ENCODE assay signal across 17 cellular contexts in genomic region chr20:2736441-2736840, GRCh38. TPM values are rescaled to one million over a fixed set of nuclear protein-coding genes. Genes with fewer than 3 reads are reported as not detected.
DNase-seq lines count a peak whose midpoint lies in the region; ATAC-seq and TF ChIP-seq lines count a peak whose summit lies in the region.
"Had no signal": no experiment of that assay in that cellular context is flagged by ENCODE, and none has a peak within 500 bp of the region (broad histone marks: within the 10 kb centered on the region; RNA-seq: fewer than 3 reads in every experiment).

No MANE protein-coding gene starts in this region.

- CTCF ChIA-PET in activated CD4-positive, alpha-beta T cell treated with anti-CD3 and anti-CD28 coated beads, Interleukin-2, amount 10 ng/mL, durations not matched to agents 7 days and 5 days (lab: Charles Lee), result no interaction called here

- ATAC-seq in HG02623 (IDR thresholded peaks at IDR 0.05; ENCODE audit: unreplicated experiment) (no peak), HG03520 (IDR thresholded peaks at IDR 0.05; ENCODE audit: unreplicated experiment) (no peak)
- ATAC-seq: GM23338 had no signal

- peaks cover 11% of the 10 kb centered on the region for H3K4me1 Mint-ChIP-seq in activated CD4-positive, alpha-beta T cell treated with anti-CD3 and anti-CD28 coated beads, Interleukin-2, amount 10 ng/mL, durations not matched to agents 24 days and 14 days
- H3K4me1 Mint-ChIP-seq in activated CD4-positive, alpha-beta T cell treated with anti-CD3 and anti-CD28 coated beads, Interleukin-2, amount 10 ng/mL, durations not matched to agents 7 days and 5 days, result peaks cover 13% of the 10 kb centered on the region
- no peaks in the 10 kb centered on the region for H3K4me1 Mint-ChIP-seq in osteocyte (ENCODE audit: unreplicated experiment)
- H3K4me1 Mint-ChIP-seq: CD14-positive monocyte had no signal

- H3K36me3 Mint-ChIP-seq in activated CD4-positive, alpha-beta T cell treated with anti-CD3 and anti-CD28 coated beads, Interleukin-2, amount 10 ng/mL, durations not matched to agents 24 days and 14 days (ENCODE audit: low read depth), result peaks cover 4% of the 10 kb centered on the region
- H3K36me3 Mint-ChIP-seq in activated CD4-positive, alpha-beta T cell treated with anti-CD3 and anti-CD28 coated beads, Interleukin-2, amount 10 ng/mL, durations not matched to agents 7 days and 5 days (ENCODE audit: low read depth), result peaks cover 8% of the 10 kb centered on the region
- peaks cover 3% of the 10 kb centered on the region for H3K36me3 Mint-ChIP-seq in osteocyte (ENCODE audit: unreplicated experiment)
- H3K36me3 Mint-ChIP-seq: CD14-positive monocyte; CD4-positive, alpha-beta memory T cell had no signal

- H3K9me3 Mint-ChIP-seq in activated CD4-positive, alpha-beta T cell treated with anti-CD3 and anti-CD28 coated beads, Interleukin-2, amount 10 ng/mL, durations not matched to agents 24 days and 14 days, result peaks cover 12% of the 10 kb centered on the region
- peaks cover 4% of the 10 kb centered on the region for H3K9me3 Mint-ChIP-seq in activated CD4-positive, alpha-beta T cell treated with anti-CD3 and anti-CD28 coated beads, Interleukin-2, amount 10 ng/mL, durations not matched to agents 7 days and 5 days
- peaks cover 21% of the 10 kb centered on the region for H3K9me3 Mint-ChIP-seq in osteocyte (ENCODE audit: unreplicated experiment)

- TF ChIP-seq CTCF in osteocyte (IDR thresholded peaks at IDR 0.05), result no peak

- peaks cover 9% of the 10 kb centered on the region for H3K27me3 Mint-ChIP-seq in activated CD4-positive, alpha-beta T cell treated with anti-CD3 and anti-CD28 coated beads, Interleukin-2, amount 10 ng/mL, durations not matched to agents 24 days and 14 days
- peaks cover 9% of the 10 kb centered on the region for H3K27me3 Mint-ChIP-seq in activated CD4-positive, alpha-beta T cell treated with anti-CD3 and anti-CD28 coated beads, Interleukin-2, amount 10 ng/mL, durations not matched to agents 7 days and 5 days
- peaks cover 47% of the 10 kb centered on the region for H3K27me3 Mint-ChIP-seq in osteocyte (ENCODE audit: unreplicated experiment)

- H3K4me3 Mint-ChIP-seq in activated CD4-positive, alpha-beta T cell treated with anti-CD3 and anti-CD28 coated beads, Interleukin-2, amount 10 ng/mL, durations not matched to agents 24 days and 14 days, result no peak overlapping the region
- H3K4me3 Mint-ChIP-seq in activated CD4-positive, alpha-beta T cell treated with anti-CD3 and anti-CD28 coated beads, Interleukin-2, amount 10 ng/mL, durations not matched to agents 7 days and 5 days, result no peak overlapping the region
- no peak overlapping the region for H3K4me3 Mint-ChIP-seq in osteocyte (ENCODE audit: unreplicated experiment)
- H3K4me3 Mint-ChIP-seq: CD4-positive, alpha-beta memory T cell; GM23338; HFFc6 had no signal

- POLR2A ChIA-PET in activated CD4-positive, alpha-beta T cell treated with anti-CD3 and anti-CD28 coated beads, Interleukin-2, amount 10 ng/mL, durations not matched to agents 7 days and 5 days (lab: Charles Lee), result no interaction called here

- intact Hi-C loops in activated CD4-positive, alpha-beta T cell treated with anti-CD3 and anti-CD28 coated beads, Interleukin-2, amount 10 ng/mL, durations not matched to agents 24 days and 14 days (cut with micrococcal nuclease), result no loop called here

- H3K27ac Mint-ChIP-seq in activated CD4-positive, alpha-beta T cell treated with anti-CD3 and anti-CD28 coated beads, Interleukin-2, amount 10 ng/mL, durations not matched to agents 24 days and 14 days, result no peak overlapping the region
- no peak overlapping the region for H3K27ac Mint-ChIP-seq in activated CD4-positive, alpha-beta T cell treated with anti-CD3 and anti-CD28 coated beads, Interleukin-2, amount 10 ng/mL, durations not matched to agents 7 days and 5 days
- no peak overlapping the region for H3K27ac Mint-ChIP-seq in osteocyte (ENCODE audit: unreplicated experiment)
- H3K27ac Mint-ChIP-seq: CD14-positive monocyte, GM23338, HFFc6 had no signal

- peak; percentile 46 for DNase-seq in activated CD4-positive, alpha-beta T cell treated with anti-CD3 and anti-CD28 coated beads, Interleukin-2, amount 10 ng/mL, durations not matched to agents 24 days and 14 days
- no peak for DNase-seq in activated CD4-positive, alpha-beta T cell treated with anti-CD3 and anti-CD28 coated beads, Interleukin-2, amount 10 ng/mL, durations not matched to agents 7 days and 5 days
- peak; percentile 2 for DNase-seq in mucosa of gallbladder (ENCODE audit: low spot score)
- peak; percentile 67 for DNase-seq in osteocyte (ENCODE audit: extremely low spot score, unreplicated experiment)
- DNase-seq: BE2C; Calu3; CD4-positive, alpha-beta memory T cell; COR-L47; DMS53; DMS79 treated with DMSO at 0.1 percent for 48 hours; GF-D8; HFFc6 had no signal

RNA-seq across cellular contexts. Expression of gene EBF4, which starts 43.9 kb away (rescaled TPM):
- 7.3 and 7.6 TPM in 2 replicates for total RNA-seq in activated CD4-positive, alpha-beta T cell treated with anti-CD3 and anti-CD28 coated beads, Interleukin-2, amount 10 ng/mL, durations not matched to agents 24 days and 14 days
- under 1 TPM; 0.27 to 0.64 TPM for total RNA-seq in activated CD4-positive, alpha-beta T cell treated with anti-CD3 and anti-CD28 coated beads, Interleukin-2, amount 10 ng/mL, durations not matched to agents 7 days and 5 days
- total RNA-seq in mucosa of gallbladder, result 12.7 TPM
- total RNA-seq in osteocyte, result 9.8 and 12.8 TPM in 2 replicates
- total RNA-seq: G401 had no signal
